ENCODE assay signal across 15 cellular contexts in the genomic region with DNA sequence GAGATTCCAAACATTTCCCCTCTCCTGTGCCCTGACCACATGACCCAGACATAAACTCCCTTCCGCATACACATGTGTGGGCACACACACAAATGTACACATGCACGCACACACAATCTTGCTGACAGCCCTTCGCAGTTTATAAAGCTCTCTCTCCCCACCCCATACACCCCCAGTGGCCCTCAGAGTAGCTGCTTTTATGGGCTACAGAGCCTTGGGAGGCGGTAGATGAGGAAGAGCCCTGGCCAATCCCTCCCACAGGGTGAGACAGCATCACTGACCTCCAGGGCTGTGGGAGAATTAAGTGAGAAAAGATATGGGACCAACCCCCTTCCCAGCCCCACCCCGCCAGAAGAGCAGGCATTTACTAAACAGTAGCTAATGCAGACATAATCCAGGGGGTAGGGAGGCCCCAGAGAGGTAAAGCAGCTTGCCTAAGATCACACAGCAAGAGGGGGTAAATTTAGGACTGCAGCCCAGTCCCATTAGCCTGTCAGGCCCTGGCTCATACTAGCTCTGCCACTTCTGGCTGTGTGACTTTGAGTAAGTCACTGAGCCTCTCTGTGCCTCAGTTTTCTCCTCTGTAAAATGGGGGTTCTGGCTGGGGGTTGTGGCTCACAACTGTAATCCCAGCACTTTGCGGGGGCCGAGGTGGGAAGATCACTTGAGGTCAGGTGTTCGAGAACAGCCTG. TPM values are rescaled to one million over a fixed set of nuclear protein-coding genes. Genes with fewer than 3 reads are reported as not detected.
DNase-seq lines count a peak whose midpoint lies in the region; ATAC-seq, FAIRE-seq and TF ChIP-seq lines count a peak whose summit lies in the region.
"Had no signal": no experiment of that assay in that cellular context is flagged by ENCODE, and none has a peak within 500 bp of the region (broad histone marks: within the 10 kb centered on the region; RNA-seq: fewer than 3 reads in every experiment).

No MANE protein-coding gene starts in this region.

- BruUV-seq in HepG2 (replicated peaks; lab: Mats Ljungman, UMichigan): no TSS peak

- no peaks in the 10 kb centered on the region for H3K9me3 ChIP-seq in HepG2 (ENCODE audit: low read length)
- H3K9me3 ChIP-seq in stomach: no peaks in the 10 kb centered on the region
- H3K9me3 ChIP-seq: MG63 had no signal

- H3K4me1 Mint-ChIP-seq in HFFc6 (ENCODE audit: low read depth): peaks cover 50% of the 10 kb centered on the region
- peaks cover 77% of the 10 kb centered on the region for H3K4me1 Mint-ChIP-seq in brain

- H3K4me3 ChIP-seq in HepG2 (replicated peaks in 1 of 3; ENCODE audit: insufficient read depth in 1 of 3, low read depth in 2 of 3, low read length in 3 of 3) (no peak overlapping the region), stomach (no peak overlapping the region)
- H3K4me3 ChIP-seq: coronary artery, MG63 had no signal

- no peaks in the 10 kb centered on the region for H3K79me2 ChIP-seq in HepG2 (ENCODE audit: insufficient read depth, low read length)

- H3K4me3 Mint-ChIP-seq in HFFc6 (no peak overlapping the region), brain (peak overlapping the region in 2 of 5 experiments; percentile 11 to 30)
- H3K4me3 Mint-ChIP-seq: activated naive CD8-positive, alpha-beta T cell had no signal

- H3K27me3 Mint-ChIP-seq in HFFc6 (ENCODE audit: insufficient read depth) (peaks cover 1% of the 10 kb centered on the region; the same call in 1 of the 2 replicates), brain (peaks cover 15% of the 10 kb centered on the region)

- H3K36me3 ChIP-seq in HepG2 (replicated peaks in 1 of 2; ENCODE audit: control insufficient read depth in 1 of 2, insufficient read depth in 2 of 2, low read length in 2 of 2): no peaks in the 10 kb centered on the region
- H3K36me3 ChIP-seq in stomach: no peaks in the 10 kb centered on the region
- H3K36me3 ChIP-seq: MG63 had no signal

- CTCF ChIA-PET in HepG2 (lab: Yijun Ruan, JAX; ENCODE audit: low intra/inter-chr PET ratio, low total read pairs): no interaction called here

- no peaks in the 10 kb centered on the region for H4K20me1 ChIP-seq in HepG2 (ENCODE audit: insufficient read depth, low read length)

- peaks cover 25% of the 10 kb centered on the region for H3K4me1 ChIP-seq in HepG2 (ENCODE audit: insufficient read depth, low read length)
- H3K4me1 ChIP-seq in stomach: peaks cover 38 to 81% (median 59%) of the 10 kb centered on the region in 4 donors

- no peaks in the 10 kb centered on the region for H3K36me3 Mint-ChIP-seq in HFFc6 (ENCODE audit: low read depth)
- H3K36me3 Mint-ChIP-seq in brain: no peaks in the 10 kb centered on the region
- H3K36me3 Mint-ChIP-seq: activated naive CD8-positive, alpha-beta T cell had no signal

- TF ChIP-seq CTCF in HFFc6 (IDR thresholded peaks at IDR 0.05): no peak
- no peak for TF ChIP-seq CTCF in brain (conservative IDR thresholded peaks at IDR 0.05)
- no peak for TF ChIP-seq CTCF in HepG2 (CRISPR knock-in tag; IDR thresholded peaks at IDR 0.05)
- TF ChIP-seq CTCF in stomach (IDR thresholded peaks at IDR 0.05): no peak

- ATAC-seq in HepG2: no peak; the same call in 2 of the 3 replicates
- ATAC-seq in HG02840 (IDR thresholded peaks at IDR 0.05; ENCODE audit: low FRiP score, unreplicated experiment): no peak
- no peak for ATAC-seq in HG03521 (IDR thresholded peaks at IDR 0.05; ENCODE audit: unreplicated experiment)

- intact Hi-C loops in HepG2 (cut with micrococcal nuclease; ENCODE audit: unreplicated experiment) (no loop called here), stomach (cut with DNase I; ENCODE audit: low total_unique reads) (no loop called here)

- H3K27ac ChIP-seq in HepG2 (ENCODE audit: extremely low read length, insufficient read depth, low read length) (no peak overlapping the region), stomach (peak overlapping the region in 4 of 5 donors; percentile 66 to 85 (median 80))

- POLR2A ChIA-PET in HepG2 (lab: Yijun Ruan, JAX): no interaction called here

- TF ChIP-seq EP300 in HepG2 (IDR thresholded peaks at IDR 0.05; ENCODE audit: low read depth in 2 of 2, low read length in 2 of 2) (no peak), HepG2 (CRISPR knock-in tag; IDR thresholded peaks at IDR 0.05; ENCODE audit: borderline replicate concordance) (no peak), stomach (IDR thresholded peaks at IDR 0.05) (no peak)

- H3K27ac Mint-ChIP-seq in HFFc6 (peak overlapping the region; percentile 65), brain (peak overlapping the region; percentile 46 to 88 (median 69))
- H3K27ac Mint-ChIP-seq: activated naive CD8-positive, alpha-beta T cell had no signal

- H3K9me3 Mint-ChIP-seq in HFFc6 (no peaks in the 10 kb centered on the region), brain (peaks cover 0 to 2% (median 0%) of the 10 kb centered on the region in 5 experiments)

- H3K27me3 ChIP-seq in HepG2 (ENCODE audit: control insufficient read depth in 1 of 2, insufficient read depth in 2 of 2, low read length in 2 of 2) (peaks cover 2 to 26% of the 10 kb centered on the region in 2 experiments; a peak in 3 of 5 replicates), stomach (peaks cover 0 to 14% (median 7%) of the 10 kb centered on the region in 3 donors)
- H3K27me3 ChIP-seq: MG63 had no signal

- 36% methylated on average over 7 of the region's 8 CpGs for WGBS in HepG2 (ENCODE audit: low lambda C conversion rate)
- WGBS in stomach, 5 donors: 70 to 78% (median 74%) methylated on average over 8 of the region's 8 CpGs

- H2AFZ ChIP-seq in HepG2 (ENCODE audit: low read length): no peak overlapping the region

- no peak overlapping the region for H3K4me2 ChIP-seq in HepG2 (ENCODE audit: low read depth, low read length)

- no peak overlapping the region for H3K9ac ChIP-seq in HepG2 (ENCODE audit: insufficient read depth, low read depth, low read length)

- TF ChIP-seq RAD21 in HepG2 (CRISPR knock-in tag; IDR thresholded peaks at IDR 0.05): no peak

- in situ Hi-C loops in HepG2 (cut with HindIII; ENCODE audit: extremely low pct_ligation_motif_present, low pct_unique_long_range_greater_than_20kb): no loop called here

- DNase-seq in HFFc6: no peak
- no peak for DNase-seq in HepG2 (ENCODE audit: low spot score)
- DNase-seq in stomach: no peak
- DNase-seq in NCI-H510A (lab: John Stamatoyannopoulos, UW): no peak
- no peak for DNase-seq in GM19239 (ENCODE audit: insufficient read length, low spot score)
- DNase-seq: activated CD8-positive, alpha-beta memory T cell treated with anti-CD3 and anti-CD28 coated beads, Interleukin-2, amount 50 U/mL, for 4 hours; C1 segment of cervical spinal cord; MG63; midbrain; stimulated activated CD4-positive, alpha-beta T cell treated with anti-CD3 and anti-CD28 coated beads, Interleukin-2, amount 100 ng/mL, for 48 hours had no signal

- FAIRE-seq in HepG2 (lab: Jason Lieb, UNC): no peak
- FAIRE-seq in GM19239 (lab: Jason Lieb, UNC): no peak

- TF ChIP-seq POLR2A in HepG2 (IDR thresholded peaks at IDR 0.05; ENCODE audit: insufficient read depth in 1 of 2, low read depth in 2 of 2, low read length in 2 of 2) (no peak), stomach (IDR thresholded peaks at IDR 0.05) (no peak)

TF ChIP-seq in HepG2, 621 proteins besides CTCF, POLR2A, EP300 and RAD21 (continues in another document):
- TF ChIP-seq ZNF768 (CRISPR knock-in tag; IDR thresholded peaks at IDR 0.05): peak; percentile 93
- TF ChIP-seq IKZF4 (CRISPR knock-in tag; IDR thresholded peaks at IDR 0.05; ENCODE audit: borderline replicate concordance, low read depth, not compliant biosample characterization): no peak
- TF ChIP-seq KLF9 (CRISPR knock-in tag; IDR thresholded peaks at IDR 0.05; ENCODE audit: low read depth): no peak
- TF ChIP-seq, protein P1, sequence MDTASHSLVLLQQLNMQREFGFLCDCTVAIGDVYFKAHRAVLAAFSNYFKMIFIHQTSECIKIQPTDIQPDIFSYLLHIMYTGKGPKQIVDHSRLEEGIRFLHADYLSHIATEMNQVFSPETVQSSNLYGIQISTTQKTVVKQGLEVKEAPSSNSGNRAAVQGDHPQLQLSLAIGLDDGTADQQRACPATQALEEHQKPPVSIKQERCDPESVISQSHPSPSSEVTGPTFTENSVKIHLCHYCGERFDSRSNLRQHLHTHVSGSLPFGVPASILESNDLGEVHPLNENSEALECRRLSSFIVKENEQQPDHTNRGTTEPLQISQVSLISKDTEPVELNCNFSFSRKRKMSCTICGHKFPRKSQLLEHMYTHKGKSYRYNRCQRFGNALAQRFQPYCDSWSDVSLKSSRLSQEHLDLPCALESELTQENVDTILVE (CRISPR knock-in tag; IDR thresholded peaks at IDR 0.05): no peak
- peak; percentile 67 for TF ChIP-seq ZNF629 (CRISPR knock-in tag; conservative IDR thresholded peaks at IDR 0.05)

RNA-seq across cellular contexts. Expression of gene SDC3, which starts 5.1 kb away (rescaled TPM):
- 10 to 100 TPM; 50.9 to 60.5 (median 56.7) TPM for total RNA-seq in HFFc6 (2021; fragmentation: NEBNext Ultra II Directional; extraction: Animal tissue kit (Norgen Biotek cat#: 25700))
- 117 TPM for polyA plus RNA-seq in brain (ENCODE audit: insufficient read depth, low read depth, low replicate concordance)
- total RNA-seq in HepG2 (2016; rRNA removed; fragmentation: Illumina TruSeq; extraction: Trizol): 0.18 and 0.49 TPM in 2 replicates
- total RNA-seq in HepG2 (2016; cell fraction: cytosol; rRNA removed; fragmentation: Illumina TruSeq; extraction: Trizol; ENCODE audit: low read depth): 0.10 and 0.26 TPM in 2 replicates
- total RNA-seq in HepG2 (2016; cell fraction: insoluble cytoplasmic fraction; rRNA removed; fragmentation: Illumina TruSeq; extraction: Trizol): 0.25 and 0.61 TPM in 2 replicates
- total RNA-seq in HepG2 (2016; cell fraction: membrane; rRNA removed; fragmentation: Illumina TruSeq; extraction: Trizol): 0.24 and 0.40 TPM in 2 replicates
- total RNA-seq in HepG2 (2016; cell fraction: nucleus; rRNA removed; fragmentation: Illumina TruSeq; extraction: Trizol): 0.47 and 0.78 TPM in 2 replicates
- 0.84 and 0.85 TPM in 2 replicates for polyA plus RNA-seq in HepG2 (2011; rRNA removed)
- 0.64 and 0.74 TPM in 2 replicates for polyA plus RNA-seq in HepG2 (2011; cell fraction: cytosol; rRNA removed)
- 1.3 and 1.4 TPM in 2 replicates for polyA plus RNA-seq in HepG2 (2011; cell fraction: nucleus; rRNA removed)
- polyA plus RNA-seq in HepG2 (2012): 0.98 and 2.3 TPM in 2 replicates
- polyA plus RNA-seq in HepG2 (2016; cell fraction: cytosol; fragmentation: Illumina TruSeq; extraction: Trizol; ENCODE audit: low read depth): 0.11 and 0.24 TPM in 2 replicates
- polyA plus RNA-seq in HepG2 (2016; cell fraction: insoluble cytoplasmic fraction; fragmentation: Illumina TruSeq; extraction: Trizol; ENCODE audit: low read depth): 0.69 and 0.96 TPM in 2 replicates
- polyA plus RNA-seq in HepG2 (2016; cell fraction: membrane; fragmentation: Illumina TruSeq; extraction: Trizol; ENCODE audit: low read depth): 0.35 and 0.79 TPM in 2 replicates
- 1.5 and 1.7 TPM in 2 replicates for polyA plus RNA-seq in HepG2 (2016; cell fraction: nucleus; fragmentation: Illumina TruSeq; extraction: Trizol; ENCODE audit: insufficient read depth, low read depth)
- polyA minus RNA-seq in HepG2 (2011; rRNA and poly(A)+ RNA removed; ENCODE audit: low replicate concordance): 1.8 and 6.1 TPM in 2 replicates
- polyA minus RNA-seq in HepG2 (2011; cell fraction: cytosol; rRNA and poly(A)+ RNA removed): 0.89 and 2.0 TPM in 2 replicates
- polyA minus RNA-seq in HepG2 (2011; cell fraction: nucleus; rRNA and poly(A)+ RNA removed): 0.37 and 0.77 TPM in 2 replicates
- 10 to 100 TPM in 4 of 5 donors, under 1 TPM in 1; 0.58 to 47.2 (median 30.8) TPM for total RNA-seq in stomach
- 10 to 100 TPM in 2 of 3 donors, 1 to 10 TPM in 1; 9.9 to 13.0 (median 10.7) TPM for polyA plus RNA-seq in stomach
